19 cellular contexts compared by ENCODE assay signal in the genomic region with DNA sequence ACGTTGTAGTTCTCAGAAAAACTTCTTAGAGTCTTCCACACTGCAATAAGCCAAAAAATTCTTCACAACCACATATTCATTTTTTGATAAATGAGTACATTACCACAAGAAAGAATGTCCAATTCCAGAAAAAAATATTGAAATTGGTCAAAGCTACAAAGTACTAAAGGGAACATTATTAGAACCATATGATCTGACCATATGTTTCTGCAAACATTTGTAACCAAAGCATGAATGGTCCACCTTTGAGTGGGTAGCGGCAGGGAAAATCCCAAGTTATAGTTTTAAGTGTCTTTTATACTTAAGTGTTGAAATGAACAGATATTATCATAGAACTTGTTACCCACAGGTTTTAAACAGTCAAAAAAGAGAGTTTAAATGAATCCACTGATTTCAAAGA.
DNase-seq lines count a peak whose midpoint lies in the region.
"Had no signal": no experiment of that assay in that cellular context is flagged by ENCODE, and none has a peak within 500 bp of the region (broad histone marks: within the 10 kb centered on the region; RNA-seq: fewer than 3 reads in every experiment).

No MANE protein-coding gene starts in this region.

- no peak overlapping the region for H3K4me3 ChIP-seq in skeletal muscle cell (ENCODE audit: low read depth, low read length)
- H3K4me3 ChIP-seq: SJCRH30 had no signal

- DNase-seq in GM04504 (ENCODE audit: low read depth) (peak; percentile 0), amniotic epithelial cell (ENCODE audit: low read depth) (peak; percentile 10), fibroblast of peridontal ligament (ENCODE audit: extremely low read depth) (peak; percentile 88), skeletal muscle cell (ENCODE audit: low read depth) (peak; percentile 1), NCI-H524 (lab: John Stamatoyannopoulos, UW) (no peak), DMS114 treated with DMSO at 0.1 percent for 48 hours (lab: John Stamatoyannopoulos, UW; ENCODE audit: unreplicated experiment) (no peak), activated T-cell treated with anti-CD3 and anti-CD28 coated beads for 4 hours (no peak), NCI-H748 treated with DMSO at 0.1 percent for 48 hours (lab: John Stamatoyannopoulos, UW) (no peak)
- DNase-seq: ACHN, DMS53, GDM1, HFFc6, NCI-H1105, NCI-H146, NCI-H2029, NCI-H345, NCI-H526, OCI-M1, SJCRH30 had no signal

Comparison
In these comparisons a context has a peak if more than half of its experiments do, and no peak if none do; other contexts are left out.
1. DNase-seq: peak in GM04504 (single experiment), amniotic epithelial cell (single experiment), fibroblast of peridontal ligament (single experiment) and skeletal muscle cell (single experiment); none in NCI-H524 (0 of 2), DMS114 treated with DMSO at 0.1 percent for 48 hours (single experiment), activated T-cell treated with anti-CD3 and anti-CD28 coated beads for 4 hours (single experiment) and NCI-H748 treated with DMSO at 0.1 percent for 48 hours (single experiment).